Comparison of ENCODE assay signal across 12 cellular contexts in the genomic region with DNA sequence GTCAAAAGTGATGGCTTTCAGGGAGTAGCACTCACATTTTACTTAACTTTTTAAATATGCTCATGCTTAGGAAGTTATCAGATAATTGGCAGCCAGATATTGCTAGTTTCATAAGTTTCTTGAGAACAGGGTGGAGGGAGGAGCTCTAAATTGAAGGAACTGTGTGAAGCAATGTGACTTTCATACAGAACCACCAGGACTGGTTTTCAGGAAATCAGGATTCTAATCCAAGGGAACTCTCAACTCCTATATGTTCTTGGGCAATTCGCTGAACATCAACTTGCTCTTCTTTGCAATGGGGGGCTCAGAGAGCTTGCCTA. TPM values are rescaled to one million over a fixed set of nuclear protein-coding genes. Genes with fewer than 3 reads are reported as not detected.
DNase-seq lines count a peak whose midpoint lies in the region; ATAC-seq and TF ChIP-seq lines count a peak whose summit lies in the region.
"Had no signal": no experiment of that assay in that cellular context is flagged by ENCODE, and none has a peak within 500 bp of the region (broad histone marks: within the 10 kb centered on the region; RNA-seq: fewer than 3 reads in every experiment).

No MANE protein-coding gene starts in this region.

- H3K4me1 ChIP-seq in skeletal muscle satellite cell (ENCODE audit: control insufficient read depth, insufficient read depth, low read length): peaks cover 23% of the 10 kb centered on the region

- no peaks in the 10 kb centered on the region for H3K27me3 ChIP-seq in skeletal muscle satellite cell (ENCODE audit: control insufficient read depth, insufficient read depth, low read length)
- H3K27me3 ChIP-seq: body of pancreas had no signal

- peaks cover 61% of the 10 kb centered on the region for H3K4me1 Mint-ChIP-seq in activated CD8-positive, alpha-beta T cell treated with anti-CD3 and anti-CD28 coated beads, Interleukin-2, amount 10 ng/mL, durations not matched to agents 7 days and 5 days (ENCODE audit: low read depth)

- H3K27ac Mint-ChIP-seq in activated CD8-positive, alpha-beta T cell treated with anti-CD3 and anti-CD28 coated beads, Interleukin-2, amount 10 ng/mL, durations not matched to agents 7 days and 5 days: peak overlapping the region; percentile 70

- CTCF ChIA-PET in activated CD8-positive, alpha-beta T cell treated with anti-CD3 and anti-CD28 coated beads, Interleukin-2, amount 10 ng/mL, durations not matched to agents 7 days and 5 days (lab: Charles Lee): interaction anchor here (1.3 to 2.7 kb wide), 4 partner anchors 12 to 26 kb away, joined by 4 to 9 read pairs (median 8); partner anchors contain the start of genes MRPL32 and PSMA2

- TF ChIP-seq POLR2A in erythroblast (IDR thresholded peaks at IDR 0.05; ENCODE audit: low read length): no peak

- DNase-seq in activated CD8-positive, alpha-beta T cell treated with anti-CD3 and anti-CD28 coated beads, Interleukin-2, amount 10 ng/mL, durations not matched to agents 7 days and 5 days: no peak
- peak; percentile 7 to 21 for DNase-seq in erythroblast (lab: John Stamatoyannopoulos, UW)
- no peak for DNase-seq in NCI-H2081 treated with DMSO at 0.1 percent for 48 hours (lab: John Stamatoyannopoulos, UW)
- DNase-seq in DMS53 (lab: John Stamatoyannopoulos, UW): no peak
- DNase-seq: body of pancreas, mesendoderm, PC-3, T-helper 9 cell had no signal

- H3K9me3 Mint-ChIP-seq in activated CD8-positive, alpha-beta T cell treated with anti-CD3 and anti-CD28 coated beads, Interleukin-2, amount 10 ng/mL, durations not matched to agents 7 days and 5 days (ENCODE audit: insufficient read depth): no peaks in the 10 kb centered on the region

- H3K36me3 Mint-ChIP-seq in activated CD8-positive, alpha-beta T cell treated with anti-CD3 and anti-CD28 coated beads, Interleukin-2, amount 10 ng/mL, durations not matched to agents 7 days and 5 days (ENCODE audit: low read depth): peaks cover 59% of the 10 kb centered on the region

- H3K27ac ChIP-seq in KOPT-K1 (ENCODE audit: low read depth, low read length, poor library complexity, severe bottlenecking): peak overlapping the region; percentile 78
- H3K27ac ChIP-seq: HL-60 had no signal

- no peak overlapping the region for H3K4me3 ChIP-seq in skeletal muscle satellite cell (ENCODE audit: low read length)
- H3K4me3 ChIP-seq: body of pancreas had no signal

- no peak overlapping the region for H3K9ac ChIP-seq in skeletal muscle satellite cell (ENCODE audit: low read depth, low read length)

- H3K4me3 Mint-ChIP-seq in activated CD8-positive, alpha-beta T cell treated with anti-CD3 and anti-CD28 coated beads, Interleukin-2, amount 10 ng/mL, durations not matched to agents 7 days and 5 days: no peak overlapping the region

- ATAC-seq in activated CD8-positive, alpha-beta T cell treated with anti-CD3 and anti-CD28 coated beads, Interleukin-2, amount 10 ng/mL, durations not matched to agents 7 days and 5 days: no peak
- ATAC-seq in GM18502 (IDR thresholded peaks at IDR 0.05; ENCODE audit: poor library complexity, unreplicated experiment): no peak
- ATAC-seq: body of pancreas, PC-3 had no signal

- peak overlapping the region; percentile 25 for H3K4me2 ChIP-seq in skeletal muscle satellite cell (ENCODE audit: low read length)

- H3K36me3 ChIP-seq in KOPT-K1 (ENCODE audit: insufficient read depth, low read length): peaks cover 57% of the 10 kb centered on the region
- peaks cover 32% of the 10 kb centered on the region for H3K36me3 ChIP-seq in skeletal muscle satellite cell (ENCODE audit: insufficient read depth, low read length)

- H3K27me3 Mint-ChIP-seq in activated CD8-positive, alpha-beta T cell treated with anti-CD3 and anti-CD28 coated beads, Interleukin-2, amount 10 ng/mL, durations not matched to agents 7 days and 5 days (ENCODE audit: low read depth): no peaks in the 10 kb centered on the region

- H3K9me3 ChIP-seq in KOPT-K1 (ENCODE audit: insufficient read depth, low read length, poor library complexity, severe bottlenecking): no peaks in the 10 kb centered on the region
- no peaks in the 10 kb centered on the region for H3K9me3 ChIP-seq in skeletal muscle satellite cell (replicated peaks; ENCODE audit: low read length)
- H3K9me3 ChIP-seq: body of pancreas had no signal

- POLR2A ChIA-PET in activated CD8-positive, alpha-beta T cell treated with anti-CD3 and anti-CD28 coated beads, Interleukin-2, amount 10 ng/mL, durations not matched to agents 7 days and 5 days (lab: Charles Lee): interaction anchor here (4.0 kb wide), 1 partner anchor 17 kb away, joined by 20 read pairs; the partner anchor contains the start of genes MRPL32 and PSMA2

RNA-seq across cellular contexts. Expression of gene C7orf25, which starts 2.8 kb away (rescaled TPM):
- 1 to 10 TPM; 6.0 to 7.2 TPM for total RNA-seq in activated CD8-positive, alpha-beta T cell treated with anti-CD3 and anti-CD28 coated beads, Interleukin-2, amount 10 ng/mL, durations not matched to agents 7 days and 5 days
- 4.4 and 4.8 TPM in 2 replicates for total RNA-seq in skeletal muscle satellite cell (2012; rRNA removed)

RNA-seq across cellular contexts. Expression of gene PSMA2, which starts 17.3 kb away (rescaled TPM):
- 100 to 1,000 TPM; 131 to 154 TPM for total RNA-seq in activated CD8-positive, alpha-beta T cell treated with anti-CD3 and anti-CD28 coated beads, Interleukin-2, amount 10 ng/mL, durations not matched to agents 7 days and 5 days
- 100 and 106 TPM in 2 replicates for total RNA-seq in skeletal muscle satellite cell (2012; rRNA removed)

RNA-seq across cellular contexts. Expression of gene MRPL32, which starts 17.5 kb away (rescaled TPM):
- 10 to 100 TPM; 38.7 to 41.6 TPM for total RNA-seq in activated CD8-positive, alpha-beta T cell treated with anti-CD3 and anti-CD28 coated beads, Interleukin-2, amount 10 ng/mL, durations not matched to agents 7 days and 5 days
- 60.9 and 71.5 TPM in 2 replicates for total RNA-seq in skeletal muscle satellite cell (2012; rRNA removed)

Comparison
In these comparisons a context has a peak if more than half of its experiments do, and no peak if none do; other contexts are left out.
1. DNase-seq: peak in erythroblast (2 of 2); none in activated CD8-positive, alpha-beta T cell treated with anti-CD3 and anti-CD28 coated beads, Interleukin-2, amount 10 ng/mL, durations not matched to agents 7 days and 5 days (single experiment), NCI-H2081 treated with DMSO at 0.1 percent for 48 hours (single experiment) and DMS53 (single experiment).